Comparison of ENCODE assay signal across 13 cellular contexts in the genomic region with DNA sequence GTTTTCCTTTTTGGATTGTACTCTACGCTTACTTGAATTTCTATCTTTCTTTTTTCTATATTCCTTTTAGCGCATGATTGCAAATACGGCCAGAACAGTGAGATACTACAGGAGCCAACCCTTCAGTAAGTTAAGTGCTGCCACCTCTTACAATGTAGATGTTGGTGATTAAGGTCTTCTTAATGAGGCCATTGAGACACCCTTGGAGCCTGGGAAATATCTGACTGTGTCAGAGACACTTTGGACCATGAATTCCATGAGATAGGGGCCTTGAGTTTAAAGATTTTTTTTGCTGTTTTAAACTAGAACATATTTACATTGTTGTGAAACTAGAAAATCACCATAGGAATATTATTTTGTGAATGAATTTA. TPM values are rescaled to one million over a fixed set of nuclear protein-coding genes. Genes with fewer than 3 reads are reported as not detected.
A peak's percentile ranks its signal among the peaks of the same experiment; 100 is the strongest.
DNase-seq lines count a peak whose midpoint lies in the region; TF ChIP-seq lines count a peak whose summit lies in the region.
"Had no signal": no experiment of that assay in that cellular context is flagged by ENCODE, and none has a peak within 500 bp of the region (broad histone marks: within the 10 kb centered on the region; RNA-seq: fewer than 3 reads in every experiment).

No MANE protein-coding gene starts in this region.

- TF ChIP-seq CTCF in Calu3 (IDR thresholded peaks at IDR 0.05; ENCODE audit: unreplicated experiment) (no peak), OCI-LY3 (IDR thresholded peaks at IDR 0.05; ENCODE audit: low read depth, low read length) (no peak), esophagus muscularis mucosa (IDR thresholded peaks at IDR 0.05) (no peak), osteoblast (IDR thresholded peaks at IDR 0.05; ENCODE audit: extremely low read depth, low read depth, low read length) (no peak)

- CTCF ChIA-PET in Calu3 (lab: Charles Lee), result interaction anchor here (1.0 kb wide), 2 partner anchors 13 to 21 kb away, joined by 3 read pairs; no protein-coding TSS in a partner anchor

- H3K27ac ChIP-seq in OCI-LY3 (ENCODE audit: low read length) (no peak overlapping the region), esophagus muscularis mucosa (replicated peaks in 1 of 4) (peak overlapping the region; percentile 16 to 53 (median 43)), osteoblast (ENCODE audit: low read depth, low read length) (peak overlapping the region; percentile 70)
- H3K27ac ChIP-seq: neutrophil had no signal

- no peak for TF ChIP-seq EP300 in esophagus muscularis mucosa (IDR thresholded peaks at IDR 0.05)

- H3K4me3 ChIP-seq in OCI-LY3 (ENCODE audit: low read length) (no peak overlapping the region), esophagus muscularis mucosa (no peak overlapping the region), osteoblast (ENCODE audit: insufficient read depth, low read length) (no peak overlapping the region), H7 (ENCODE audit: insufficient read depth, low read depth, low read length) (no peak overlapping the region)

- H3K4me3 Mint-ChIP-seq in Calu3 (ENCODE audit: low read depth, unreplicated experiment), result peak overlapping the region; percentile 56
- H3K4me3 Mint-ChIP-seq: CD4-positive, CD25-positive, alpha-beta regulatory T cell had no signal

- H3K9me3 ChIP-seq in OCI-LY3 (ENCODE audit: insufficient read depth, low read length) (no peaks in the 10 kb centered on the region), esophagus muscularis mucosa (no peaks in the 10 kb centered on the region), osteoblast (ENCODE audit: low read depth, low read length) (no peaks in the 10 kb centered on the region)
- H3K9me3 ChIP-seq: neutrophil had no signal

- H3K27me3 ChIP-seq in OCI-LY3 (ENCODE audit: low read depth, low read length), result no peaks in the 10 kb centered on the region
- no peaks in the 10 kb centered on the region for H3K27me3 ChIP-seq in esophagus muscularis mucosa
- H3K27me3 ChIP-seq in osteoblast (ENCODE audit: insufficient read depth, low read length), result no peaks in the 10 kb centered on the region
- H3K27me3 ChIP-seq in H7 (ENCODE audit: control insufficient read depth, insufficient read depth, low read length), result no peaks in the 10 kb centered on the region
- H3K27me3 ChIP-seq: neutrophil had no signal

- H4K20me1 ChIP-seq in OCI-LY3 (ENCODE audit: insufficient read depth, low read length) (no peaks in the 10 kb centered on the region), osteoblast (ENCODE audit: insufficient read depth, low read length) (no peaks in the 10 kb centered on the region)

- no peaks in the 10 kb centered on the region for H3K27me3 Mint-ChIP-seq in Calu3 (ENCODE audit: unreplicated experiment)

- H3K36me3 Mint-ChIP-seq in Calu3 (ENCODE audit: insufficient read depth, unreplicated experiment), result peaks cover 12% of the 10 kb centered on the region
- H3K36me3 Mint-ChIP-seq: activated naive CD4-positive, alpha-beta T cell treated with anti-CD3 and anti-CD28 coated beads, Interleukin-2, amount 50 U/mL, for 24 hours; CD4-positive, CD25-positive, alpha-beta regulatory T cell had no signal

- no peaks in the 10 kb centered on the region for H3K36me3 ChIP-seq in OCI-LY3 (replicated peaks; ENCODE audit: low read depth, low read length)
- H3K36me3 ChIP-seq in esophagus muscularis mucosa, result no peaks in the 10 kb centered on the region
- no peaks in the 10 kb centered on the region for H3K36me3 ChIP-seq in osteoblast (ENCODE audit: insufficient read depth, low read length)
- H3K36me3 ChIP-seq in H7 (replicated peaks; ENCODE audit: control insufficient read depth, insufficient read depth, low read length), result no peaks in the 10 kb centered on the region
- H3K36me3 ChIP-seq: neutrophil had no signal

- DNase-seq in Calu3, result no peak
- DNase-seq in esophagus muscularis mucosa (ENCODE audit: extremely low spot score), result no peak
- DNase-seq in osteoblast (ENCODE audit: insufficient read length, low spot score, missing footprints), result no peak
- no peak for DNase-seq in H7
- DNase-seq in occipital lobe (lab: John Stamatoyannopoulos, UW), result no peak
- no peak for DNase-seq in globus pallidus (ENCODE audit: low spot score)
- no peak for DNase-seq in HuH-7.5 (ENCODE audit: low spot score)
- DNase-seq: activated CD4-positive, alpha-beta T cell treated with anti-CD3 and anti-CD28 coated beads, Interleukin-2, amount 50 U/mL, for 1 hour; NCI-H2227 treated with DMSO at 0.1 percent for 48 hours had no signal

- H3K79me2 ChIP-seq in OCI-LY3 (ENCODE audit: low read length), result no peaks in the 10 kb centered on the region
- no peaks in the 10 kb centered on the region for H3K79me2 ChIP-seq in osteoblast (ENCODE audit: insufficient read depth, low read length)

- no peak for TF ChIP-seq POLR2A in esophagus muscularis mucosa (IDR thresholded peaks at IDR 0.05; ENCODE audit: low read depth)

- H3K4me1 ChIP-seq in OCI-LY3 (ENCODE audit: low read length) (peaks cover 20% of the 10 kb centered on the region), esophagus muscularis mucosa (peaks cover 8 to 35% (median 27%) of the 10 kb centered on the region in 4 donors), osteoblast (ENCODE audit: insufficient read depth, low read length) (peaks cover 25% of the 10 kb centered on the region)

- peak overlapping the region; percentile 95 for H3K27ac Mint-ChIP-seq in Calu3 (ENCODE audit: unreplicated experiment)
- H3K27ac Mint-ChIP-seq: CD4-positive, CD25-positive, alpha-beta regulatory T cell had no signal

- WGBS in esophagus muscularis mucosa, result 90% methylated on average over 3 of the region's 3 CpGs

- no peak overlapping the region for H3K9ac ChIP-seq in OCI-LY3 (ENCODE audit: low read length)

- BruUV-seq in Calu3 (replicated peaks; lab: Mats Ljungman, UMichigan), result TSS peak; percentile 61

- peaks cover 71% of the 10 kb centered on the region for H3K4me1 Mint-ChIP-seq in Calu3 (ENCODE audit: low read depth, unreplicated experiment)
- H3K4me1 Mint-ChIP-seq: CD4-positive, CD25-positive, alpha-beta regulatory T cell had no signal

- H3K9me3 Mint-ChIP-seq in Calu3 (ENCODE audit: low read depth, unreplicated experiment), result no peaks in the 10 kb centered on the region
- H3K9me3 Mint-ChIP-seq: activated naive CD4-positive, alpha-beta T cell treated with anti-CD3 and anti-CD28 coated beads, Interleukin-2, amount 50 U/mL, for 24 hours had no signal

- intact Hi-C loops in Calu3 (cut with micrococcal nuclease; ENCODE audit: unreplicated experiment) (no loop called here), esophagus muscularis mucosa (cut with DNase I) (no loop called here)

- H3K4me2 ChIP-seq in OCI-LY3 (ENCODE audit: low read length) (peak overlapping the region; percentile 41; the same call in 1 of the 2 replicates), osteoblast (ENCODE audit: insufficient read depth, low read length) (peak overlapping the region; percentile 64)

- H2AFZ ChIP-seq in OCI-LY3 (ENCODE audit: low read depth, low read length) (no peak overlapping the region), osteoblast (ENCODE audit: low read length) (no peak overlapping the region)

RNA-seq across cellular contexts. Expression of a gene that starts 27.1 kb away (rescaled TPM):
- total RNA-seq in Calu3 (2022) (37.0 and 47.9 TPM in 2 replicates), esophagus muscularis mucosa (100 to 1,000 TPM; 238 to 335 (median 267) TPM), osteoblast (55.7 and 56.1 TPM in 2 replicates), occipital lobe (14.2 TPM)
- total RNA-seq in H7 (2014; rRNA removed; shearing (Covaris generic)), result 7.1 and 7.6 TPM in 2 replicates
